In genomic region chr7:105613611-105614330, GRCh38 we compare ENCODE assay signal across 1 cellular context.
A peak's percentile ranks its signal among the peaks of the same experiment; 100 is the strongest.
TF ChIP-seq lines count a peak whose summit lies in the region.

No MANE protein-coding gene starts in this region.

TF ChIP-seq in H1, 55 proteins besides CTCF, POLR2A, EP300 and RAD21:
- TF ChIP-seq POLR2AphosphoS5 (IDR thresholded peaks at IDR 0.05; ENCODE audit: low read depth, low read length) = peak; percentile 17; the same call in 1 of the 2 replicates
- TF ChIP-seq TBP (IDR thresholded peaks at IDR 0.05; ENCODE audit: low read depth, low read length) = no peak
